25 cellular contexts compared by ENCODE assay signal in genomic region chr4:126558596-126558995, GRCh38.
"Had no signal": no experiment of that assay in that cellular context is flagged by ENCODE, and none has a peak within 500 bp of the region (broad histone marks: within the 10 kb centered on the region; RNA-seq: fewer than 3 reads in every experiment).

No MANE protein-coding gene starts in this region.

- H3K27ac Mint-ChIP-seq: activated CD8-positive, alpha-beta memory T cell treated with anti-CD3 and anti-CD28 coated beads, Interleukin-2, amount 10 ng/mL, durations not matched to agents 7 days and 5 days; activated naive CD4-positive, alpha-beta T cell treated with anti-CD3 and anti-CD28 coated beads, Interleukin-2, amount 50 U/mL, for 24 hours; activated naive CD8-positive, alpha-beta T cell treated with anti-CD3 and anti-CD28 coated beads, Interleukin-2, amount 50 U/mL, for 24 hours; activated T-cell treated with anti-CD3 and anti-CD28 coated beads, Interleukin-2, amount 50 U/mL, for 24 hours; activated T-helper 1 cell treated with anti-CD3 and anti-CD28 coated beads, Interleukin-12 subunit alpha, Interleukin-12 subunit beta, Interleukin-2, Interleukin-4 antibody, amounts not matched to agents 30 ng/mL and 10 ng/mL and 1 ng/mL, durations not matched to agents 14 hours and 24 hours and 36 hours; WTC11 had no signal

- H3K36me3 ChIP-seq: ascending aorta had no signal

- H3K4me3 Mint-ChIP-seq: activated CD8-positive, alpha-beta memory T cell treated with anti-CD3 and anti-CD28 coated beads, Interleukin-2, amount 10 ng/mL, durations not matched to agents 7 days and 5 days; activated naive CD4-positive, alpha-beta T cell treated with anti-CD3 and anti-CD28 coated beads, Interleukin-2, amount 50 U/mL, for 24 hours; activated naive CD8-positive, alpha-beta T cell treated with anti-CD3 and anti-CD28 coated beads, Interleukin-2, amount 50 U/mL, for 24 hours; activated T-cell treated with anti-CD3 and anti-CD28 coated beads, Interleukin-2, amount 50 U/mL, for 24 hours; activated T-helper 1 cell treated with anti-CD3 and anti-CD28 coated beads, Interleukin-12 subunit alpha, Interleukin-12 subunit beta, Interleukin-2, Interleukin-4 antibody, amounts not matched to agents 30 ng/mL and 10 ng/mL and 1 ng/mL, durations not matched to agents 14 hours and 24 hours and 36 hours; WTC11 had no signal

- H3K4me3 ChIP-seq: ascending aorta, body of pancreas, coronary artery, SK-N-MC had no signal

- FAIRE-seq: bronchial epithelial cell had no signal

- H3K27me3 Mint-ChIP-seq: activated CD8-positive, alpha-beta memory T cell treated with anti-CD3 and anti-CD28 coated beads, Interleukin-2, amount 10 ng/mL, durations not matched to agents 7 days and 5 days; activated naive CD4-positive, alpha-beta T cell treated with anti-CD3 and anti-CD28 coated beads, Interleukin-2, amount 50 U/mL, for 24 hours; activated naive CD8-positive, alpha-beta T cell treated with anti-CD3 and anti-CD28 coated beads, Interleukin-2, amount 50 U/mL, for 24 hours; activated T-cell treated with anti-CD3 and anti-CD28 coated beads, Interleukin-2, amount 50 U/mL, for 24 hours had no signal

- ATAC-seq: activated CD8-positive, alpha-beta memory T cell treated with anti-CD3 and anti-CD28 coated beads, Interleukin-2, amount 10 ng/mL, durations not matched to agents 7 days and 5 days; activated naive CD8-positive, alpha-beta T cell treated with anti-CD3 and anti-CD28 coated beads, Interleukin-2, amount 50 U/mL, for 24 hours; body of pancreas; WTC11 had no signal

- DNase-seq: activated CD4-positive, alpha-beta T cell treated with anti-CD3 and anti-CD28 coated beads for 48 hours; activated CD4-positive, alpha-beta T cell treated with anti-CD3 and anti-CD28 coated beads, Interleukin-2, amount 50 U/mL, for 48 hours; activated CD4-positive, CD25-positive, alpha-beta regulatory T cell treated with anti-CD3 and anti-CD28 coated beads, Interleukin-2, amount 50 U/mL, for 72 hours; activated CD8-positive, alpha-beta memory T cell treated with anti-CD3 and anti-CD28 coated beads, Interleukin-2, amount 10 ng/mL, durations not matched to agents 7 days and 5 days; activated effector memory CD4-positive, alpha-beta T cell treated with Interleukin-2 at 50 U/mL for 16 hours; activated naive CD4-positive, alpha-beta T cell; activated naive CD8-positive, alpha-beta T cell treated with anti-CD3 and anti-CD28 coated beads, Interleukin-2, amount 50 U/mL, for 24 hours; activated T-cell treated with anti-CD3 and anti-CD28 coated beads, Interleukin-2, amount 50 U/mL, for 24 hours; amniotic stem cell; body of pancreas; central memory CD4-positive, alpha-beta T cell; KG1; NCI-H1048; NCI-H1930; NCI-H446 treated with DMSO at 0.1 percent for 48 hours; NCI-H526 treated with DMSO at 0.1 percent for 48 hours; SIG-M5; SW 1271 had no signal

- H3K27me3 ChIP-seq: ascending aorta, body of pancreas had no signal

- H3K4me1 Mint-ChIP-seq: activated CD8-positive, alpha-beta memory T cell treated with anti-CD3 and anti-CD28 coated beads, Interleukin-2, amount 10 ng/mL, durations not matched to agents 7 days and 5 days; activated naive CD4-positive, alpha-beta T cell treated with anti-CD3 and anti-CD28 coated beads, Interleukin-2, amount 50 U/mL, for 24 hours; activated naive CD8-positive, alpha-beta T cell treated with anti-CD3 and anti-CD28 coated beads, Interleukin-2, amount 50 U/mL, for 24 hours; WTC11 had no signal

- H3K9me3 ChIP-seq: ascending aorta, body of pancreas had no signal

- H3K36me3 Mint-ChIP-seq: activated CD8-positive, alpha-beta memory T cell treated with anti-CD3 and anti-CD28 coated beads, Interleukin-2, amount 10 ng/mL, durations not matched to agents 7 days and 5 days; activated naive CD4-positive, alpha-beta T cell treated with anti-CD3 and anti-CD28 coated beads, Interleukin-2, amount 50 U/mL, for 24 hours; WTC11 had no signal

- H3K4me1 ChIP-seq: ascending aorta, body of pancreas had no signal

- H3K27ac ChIP-seq: ascending aorta, body of pancreas, coronary artery, SK-N-MC had no signal
